Comparison of ENCODE assay signal across 3 cellular contexts in genomic region chr7:127551941-127552340, GRCh38.
"Had no signal": no experiment of that assay in that cellular context is flagged by ENCODE, and none has a peak within 500 bp of the region (broad histone marks: within the 10 kb centered on the region; RNA-seq: fewer than 3 reads in every experiment).

No MANE protein-coding gene starts in this region.

- DNase-seq: GDM1, GF-D8 had no signal

- H3K4me3 ChIP-seq: GM12878 had no signal
